ENCODE assay signal across 2 cellular contexts in genomic region chr10:132554053-132554990, GRCh38.
TF ChIP-seq lines count a peak whose summit lies in the region.

No MANE protein-coding gene starts in this region.

TF ChIP-seq in IMR-90, 13 proteins besides CTCF, POLR2A, EP300 and RAD21:
- TF ChIP-seq NFE2L2 (IDR thresholded peaks at IDR 0.05; ENCODE audit: low read depth, low read length): no peak
- TF ChIP-seq SMC3 (IDR thresholded peaks at IDR 0.05; ENCODE audit: low read depth, low read length): no peak
- no peak for TF ChIP-seq RCOR1 (IDR thresholded peaks at IDR 0.05; ENCODE audit: insufficient replicate concordance, low read length)
- no peak for TF ChIP-seq CEBPB (IDR thresholded peaks at IDR 0.05; ENCODE audit: low read depth, low read length)
- no peak for TF ChIP-seq USF2 (IDR thresholded peaks at IDR 0.05; ENCODE audit: low read depth, low read length)
- TF ChIP-seq, protein P1, sequence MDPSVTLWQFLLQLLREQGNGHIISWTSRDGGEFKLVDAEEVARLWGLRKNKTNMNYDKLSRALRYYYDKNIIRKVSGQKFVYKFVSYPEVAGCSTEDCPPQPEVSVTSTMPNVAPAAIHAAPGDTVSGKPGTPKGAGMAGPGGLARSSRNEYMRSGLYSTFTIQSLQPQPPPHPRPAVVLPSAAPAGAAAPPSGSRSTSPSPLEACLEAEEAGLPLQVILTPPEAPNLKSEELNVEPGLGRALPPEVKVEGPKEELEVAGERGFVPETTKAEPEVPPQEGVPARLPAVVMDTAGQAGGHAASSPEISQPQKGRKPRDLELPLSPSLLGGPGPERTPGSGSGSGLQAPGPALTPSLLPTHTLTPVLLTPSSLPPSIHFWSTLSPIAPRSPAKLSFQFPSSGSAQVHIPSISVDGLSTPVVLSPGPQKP (IDR thresholded peaks at IDR 0.05; ENCODE audit: borderline replicate concordance, low read depth, low read length): no peak
- no peak for TF ChIP-seq MXI1 (IDR thresholded peaks at IDR 0.05; ENCODE audit: borderline replicate concordance, low read depth, low read length)
- TF ChIP-seq MAZ (IDR thresholded peaks at IDR 0.05; ENCODE audit: borderline replicate concordance, low read depth, low read length): no peak

TF ChIP-seq in H1, 55 proteins besides CTCF, POLR2A, EP300 and RAD21:
- TF ChIP-seq FOSL1 (IDR thresholded peaks at IDR 0.05; ENCODE audit: insufficient read depth, low read depth, low read length): no peak
- no peak for TF ChIP-seq GABPA (IDR thresholded peaks at IDR 0.05; ENCODE audit: borderline replicate concordance, insufficient read depth, low read length)
- TF ChIP-seq ATF3 (IDR thresholded peaks at IDR 0.05; ENCODE audit: insufficient read depth, low read depth, low read length): no peak
- no peak for TF ChIP-seq SAP30 (IDR thresholded peaks at IDR 0.05; ENCODE audit: insufficient read depth, insufficient replicate concordance, low read length)
